3 cellular contexts compared by ENCODE assay signal in genomic region chr16:25219070-25219737, GRCh38.
TF ChIP-seq lines count a peak whose summit lies in the region.

No MANE protein-coding gene starts in this region.

TF ChIP-seq in HEK293, 187 proteins besides CTCF, POLR2A, EP300 and RAD21:
- TF ChIP-seq ZNF768 (tag by site-specific recombination; IDR thresholded peaks at IDR 0.05) = peak; percentile 65; the same call in 1 of the 2 replicates
- TF ChIP-seq ZFP3 (tag by site-specific recombination; IDR thresholded peaks at IDR 0.05; ENCODE audit: low read depth) = no peak

TF ChIP-seq in GM12878, 131 proteins besides CTCF, POLR2A, EP300 and RAD21:
- TF ChIP-seq EED (IDR thresholded peaks at IDR 0.05; ENCODE audit: low read depth) (no peak), ZNF24 (IDR thresholded peaks at IDR 0.05) (peak; percentile 74), SRF (IDR thresholded peaks at IDR 0.05; ENCODE audit: low read depth in 2 of 2, low read length in 2 of 2) (no peak)

TF ChIP-seq in liver, 16 proteins besides CTCF, POLR2A, EP300 and RAD21 (continued from another document):
- no peak for TF ChIP-seq JUND (IDR thresholded peaks at IDR 0.05)
- TF ChIP-seq HNF4A (conservative IDR thresholded peaks at IDR 0.05) = peak; percentile 75 to 78
- peak; percentile 6 to 28 for TF ChIP-seq RXRA (IDR thresholded peaks at IDR 0.05)
- TF ChIP-seq EGR1 (IDR thresholded peaks at IDR 0.05; ENCODE audit: low read depth in 2 of 2) = no peak
- no peak for TF ChIP-seq GABPA (IDR thresholded peaks at IDR 0.05 in 1 of 2, conservative IDR thresholded peaks at IDR 0.05 in 1 of 2)
- peak; percentile 17 for TF ChIP-seq FOXA2 (IDR thresholded peaks at IDR 0.05)
- TF ChIP-seq MAX (IDR thresholded peaks at IDR 0.05) = no peak
- TF ChIP-seq NR2F2 (IDR thresholded peaks at IDR 0.05) = no peak
- no peak for TF ChIP-seq YY1 (IDR thresholded peaks at IDR 0.05)
- TF ChIP-seq SP1 (IDR thresholded peaks at IDR 0.05) = peak; percentile 45
- no peak for TF ChIP-seq ATF3 (IDR thresholded peaks at IDR 0.05)
- TF ChIP-seq REST (IDR thresholded peaks at IDR 0.05) = no peak
- no peak for TF ChIP-seq FOXA1 (IDR thresholded peaks at IDR 0.05)
- TF ChIP-seq ZBTB33 (IDR thresholded peaks at IDR 0.05) = no peak
TF ChIP-seq in liver: peak in this region for 4.
